Comparison of ENCODE assay signal across 25 cellular contexts in genomic region chr6:24078200-24078599, GRCh38. TPM values are rescaled to one million over a fixed set of nuclear protein-coding genes. Genes with fewer than 3 reads are reported as not detected.
A peak's percentile ranks its signal among the peaks of the same experiment; 100 is the strongest.
DNase-seq lines count a peak whose midpoint lies in the region; ATAC-seq and TF ChIP-seq lines count a peak whose summit lies in the region.
"Had no signal": no experiment of that assay in that cellular context is flagged by ENCODE, and none has a peak within 500 bp of the region (broad histone marks: within the 10 kb centered on the region; RNA-seq: fewer than 3 reads in every experiment).

No MANE protein-coding gene starts in this region.

- peaks cover 55% of the 10 kb centered on the region; the same call in 1 of the 2 replicates for H3K27me3 ChIP-seq in PC-3 (ENCODE audit: low read length)
- H3K27me3 ChIP-seq: breast epithelium, heart left ventricle, testis had no signal

- H4K20me1 ChIP-seq in PC-3 (ENCODE audit: low read length) (no peaks in the 10 kb centered on the region), OCI-LY7 (ENCODE audit: insufficient read depth, low read length) (no peaks in the 10 kb centered on the region)

- H3K9ac ChIP-seq in PC-3 (ENCODE audit: low read length), result no peak overlapping the region

- no peak overlapping the region for H3K4me3 Mint-ChIP-seq in activated T-cell treated with anti-CD3 and anti-CD28 coated beads, Interleukin-2, amount 50 U/mL, for 24 hours
- H3K4me3 Mint-ChIP-seq: activated naive CD8-positive, alpha-beta T cell; activated T-cell treated with anti-CD3 and anti-CD28 coated beads, Interleukin-2, amount 50 U/mL, for 72 hours; naive B cell had no signal

- intact Hi-C loops in PC-3 (cut with micrococcal nuclease), result no loop called here
- intact Hi-C loops in OCI-LY7 (cut with micrococcal nuclease; ENCODE audit: unreplicated experiment), result no loop called here

- peaks cover 8% of the 10 kb centered on the region for H3K9me3 Mint-ChIP-seq in activated T-cell treated with anti-CD3 and anti-CD28 coated beads, Interleukin-2, amount 50 U/mL, for 24 hours

- no peak overlapping the region for H3K27ac Mint-ChIP-seq in activated T-cell treated with anti-CD3 and anti-CD28 coated beads, Interleukin-2, amount 50 U/mL, for 24 hours
- H3K27ac Mint-ChIP-seq: activated naive CD8-positive, alpha-beta T cell; activated T-cell treated with anti-CD3 and anti-CD28 coated beads, Interleukin-2, amount 50 U/mL, for 72 hours; naive B cell had no signal

- H3K36me3 ChIP-seq in PC-3 (ENCODE audit: low read depth, low read length) (no peaks in the 10 kb centered on the region), OCI-LY7 (ENCODE audit: insufficient read depth, low read length) (no peaks in the 10 kb centered on the region)
- H3K36me3 ChIP-seq: breast epithelium, HAP-1, heart left ventricle had no signal

- DNase-seq in activated CD4-positive, alpha-beta T cell treated with anti-CD3 and anti-CD28 coated beads for 48 hours, result peak; percentile 3
- DNase-seq in activated CD4-positive, alpha-beta T cell treated with anti-CD3 and anti-CD28 coated beads, Interleukin-2, amount 50 U/mL, for 4 hours, result no peak
- DNase-seq in PC-3, result peak; percentile 45
- DNase-seq in foreskin melanocyte, result peak; percentile 5
- no peak for DNase-seq in OCI-LY7 (ENCODE audit: low spot score)
- no peak for DNase-seq in stimulated activated naive CD4-positive, alpha-beta T cell treated with Interleukin-2 at 50 U/mL for 16 hours (lab: John Stamatoyannopoulos, UW)
- no peak for DNase-seq in activated T-cell treated with anti-CD3 and anti-CD28 coated beads, Interleukin-2, amount 50 U/mL, for 24 hours
- DNase-seq: 8988T; activated CD4-positive, CD25-positive, alpha-beta regulatory T cell; activated T-cell treated with anti-CD3 and anti-CD28 coated beads, Interleukin-2, amount 50 U/mL, for 72 hours; heart left ventricle; naive B cell; NCI-H1048; NCI-H526 treated with DMSO at 0.1 percent for 48 hours; stimulated activated CD8-positive, alpha-beta memory T cell treated with anti-CD3 and anti-CD28 coated beads, Interleukin-4, amount 100 ng/mL, for 48 hours; testis had no signal

- BruUV-seq in PC-3 (replicated peaks; lab: Mats Ljungman, UMichigan) (no TSS peak), OCI-LY7 (replicated peaks; lab: Mats Ljungman, UMichigan) (no TSS peak)

- H3K4me1 ChIP-seq in PC-3 (ENCODE audit: insufficient read depth, low read length) (no peaks in the 10 kb centered on the region), OCI-LY7 (ENCODE audit: insufficient read depth, low read length, poor library complexity, severe bottlenecking) (no peaks in the 10 kb centered on the region)
- H3K4me1 ChIP-seq: breast epithelium, HAP-1, heart left ventricle, testis had no signal

- H3K4me2 ChIP-seq in PC-3 (ENCODE audit: low read length), result no peak overlapping the region
- H3K4me2 ChIP-seq in OCI-LY7 (ENCODE audit: low read length), result no peak overlapping the region

- POLR2A ChIA-PET in PC-3 (lab: Charles Lee; ENCODE audit: unreplicated experiment), result no interaction called here
- POLR2A ChIA-PET in OCI-LY7 (lab: Charles Lee), result no interaction called here

- H3K27ac ChIP-seq in PC-3 (ENCODE audit: low read length), result no peak overlapping the region
- no peak overlapping the region for H3K27ac ChIP-seq in OCI-LY7 (ENCODE audit: low read depth, low read length, poor library complexity, severe bottlenecking)
- H3K27ac ChIP-seq: breast epithelium, heart left ventricle, HL-60, testis had no signal

- no peaks in the 10 kb centered on the region for H3F3A ChIP-seq in PC-3 (ENCODE audit: low read length, unreplicated experiment)

- TF ChIP-seq CTCF in PC-3 (conservative IDR thresholded peaks at IDR 0.05; ENCODE audit: low read depth, low read length), result no peak
- TF ChIP-seq CTCF in OCI-LY7 (conservative IDR thresholded peaks at IDR 0.05; ENCODE audit: low read length), result no peak

- ATAC-seq in PC-3 (peak; percentile 51; the same call in 1 of the 2 replicates), GM21528 (IDR thresholded peaks at IDR 0.05; ENCODE audit: low FRiP score, unreplicated experiment) (no peak)
- ATAC-seq: activated T-cell treated with anti-CD3 and anti-CD28 coated beads, Interleukin-2, amount 50 U/mL, for 72 hours; heart left ventricle; K562 had no signal

- H3K4me1 Mint-ChIP-seq in activated T-cell treated with anti-CD3 and anti-CD28 coated beads, Interleukin-2, amount 50 U/mL, for 24 hours (ENCODE audit: low read depth), result no peaks in the 10 kb centered on the region
- H3K4me1 Mint-ChIP-seq: naive B cell had no signal

- H2AFZ ChIP-seq in PC-3 (ENCODE audit: low read length) (no peak overlapping the region), OCI-LY7 (ENCODE audit: low read length) (no peak overlapping the region)

- H3K79me2 ChIP-seq in PC-3 (ENCODE audit: low read length) (no peaks in the 10 kb centered on the region), OCI-LY7 (ENCODE audit: insufficient read depth, low read depth, low read length) (no peaks in the 10 kb centered on the region)

- no peaks in the 10 kb centered on the region; the same call in 1 of the 2 replicates for H3K9me2 ChIP-seq in PC-3 (replicated peaks; ENCODE audit: low read length)
- no peaks in the 10 kb centered on the region for H3K9me2 ChIP-seq in OCI-LY7 (ENCODE audit: insufficient read depth, low read length)

- H3K4me3 ChIP-seq in PC-3 (ENCODE audit: low read length), result no peak overlapping the region
- H3K4me3 ChIP-seq in OCI-LY7 (ENCODE audit: low read depth, low read length, poor library complexity, severe bottlenecking), result no peak overlapping the region
- H3K4me3 ChIP-seq: breast epithelium, HAP-1, heart left ventricle, K562, testis had no signal

- H3K27me3 Mint-ChIP-seq in activated T-cell treated with anti-CD3 and anti-CD28 coated beads, Interleukin-2, amount 50 U/mL, for 24 hours, result peaks cover 8% of the 10 kb centered on the region

- H3K36me3 Mint-ChIP-seq in activated T-cell treated with anti-CD3 and anti-CD28 coated beads, Interleukin-2, amount 50 U/mL, for 24 hours (ENCODE audit: low read depth), result no peaks in the 10 kb centered on the region
- H3K36me3 Mint-ChIP-seq: activated naive CD8-positive, alpha-beta T cell had no signal

- H3K9me3 ChIP-seq in PC-3 (ENCODE audit: low read length) (no peaks in the 10 kb centered on the region), OCI-LY7 (ENCODE audit: low read length) (no peaks in the 10 kb centered on the region)
- H3K9me3 ChIP-seq: HAP-1, testis had no signal

- CTCF ChIA-PET in PC-3 (lab: Charles Lee), result no interaction called here
- CTCF ChIA-PET in OCI-LY7 (lab: Charles Lee; ENCODE audit: unreplicated experiment), result no interaction called here

RNA-seq across cellular contexts. Expression of gene NRSN1, which starts 47.8 kb away (rescaled TPM):
- not detected in 2 replicates for total RNA-seq in PC-3 (2014; rRNA removed)
- total RNA-seq in OCI-LY7 (2014; rRNA removed; shearing (Covaris generic)), result not detected in 2 replicates
- total RNA-seq in OCI-LY7 (2022), result not detected in 2 replicates
- total RNA-seq: activated T-cell treated with anti-CD3 and anti-CD28 coated beads, Interleukin-2, amount 50 U/mL, for 72 hours; breast epithelium; heart left ventricle; K562; lung microvascular endothelial cell; posterior vena cava; T-helper 2 cell treated with Interferon-gamma antibody and Interleukin-4, amounts not matched to agents 100 ng/mL and 5 ng/mL, for 36 hours had no signal

Comparison
In these comparisons a context has a peak if more than half of its experiments do, and no peak if none do; other contexts are left out.
1. DNase-seq: peak in activated CD4-positive, alpha-beta T cell treated with anti-CD3 and anti-CD28 coated beads for 48 hours (single experiment), PC-3 (single experiment) and foreskin melanocyte (single experiment); none in activated CD4-positive, alpha-beta T cell treated with anti-CD3 and anti-CD28 coated beads, Interleukin-2, amount 50 U/mL, for 4 hours (0 of 2), OCI-LY7 (single experiment), stimulated activated naive CD4-positive, alpha-beta T cell treated with Interleukin-2 at 50 U/mL for 16 hours (single experiment) and activated T-cell treated with anti-CD3 and anti-CD28 coated beads, Interleukin-2, amount 50 U/mL, for 24 hours (single experiment).